Comparison of ENCODE assay signal across 23 cellular contexts in genomic region chr5:133885566-133885965, GRCh38.
DNase-seq lines count a peak whose midpoint lies in the region; ATAC-seq, FAIRE-seq and TF ChIP-seq lines count a peak whose summit lies in the region.
"Had no signal": no experiment of that assay in that cellular context is flagged by ENCODE, and none has a peak within 500 bp of the region (broad histone marks: within the 10 kb centered on the region; RNA-seq: fewer than 3 reads in every experiment).

No MANE protein-coding gene starts in this region.

- H2AK5ac ChIP-seq in neuronal stem cell (ENCODE audit: low read depth, low read length): no peak overlapping the region

- H3K27me3 ChIP-seq in RWPE2 (ENCODE audit: insufficient read depth, poor library complexity, severe bottlenecking) (no peaks in the 10 kb centered on the region), hepatocyte (no peaks in the 10 kb centered on the region), neuronal stem cell (ENCODE audit: control insufficient read depth in 3 of 3, insufficient read depth in 3 of 3, low read depth in 1 of 3, low read length in 3 of 3) (no peaks in the 10 kb centered on the region), upper lobe of right lung (no peaks in the 10 kb centered on the region), small intestine (ENCODE audit: control insufficient read depth in 2 of 2, insufficient read depth in 2 of 2, low read length in 2 of 2) (no peaks in the 10 kb centered on the region)
- H3K27me3 ChIP-seq: MG63 had no signal

- peak; percentile 30 for DNase-seq in RWPE2 (ENCODE audit: low spot score)
- DNase-seq in hepatocyte (ENCODE audit: low spot score): no peak
- DNase-seq in neuronal stem cell (ENCODE audit: low spot score): no peak
- peak; percentile 43 for DNase-seq in upper lobe of right lung
- DNase-seq in stimulated activated naive CD8-positive, alpha-beta T cell treated with anti-CD3 and anti-CD28 coated beads, Interleukin-15, amount 100 ng/mL, for 72 hours: no peak
- DNase-seq in small intestine: no peak
- no peak for DNase-seq in D721Med (ENCODE audit: insufficient read length, low spot score)
- DNase-seq: Calu3, DMS153, DND-41, IMR-90, KG1, MG63, NCI-H1694, NCI-H2029 treated with DMSO at 0.1 percent for 48 hours, NCI-H2227 treated with DMSO at 0.1 percent for 48 hours, NCI-H526 treated with DMSO at 0.1 percent for 48 hours, RPMI8226, SHP77 had no signal

- H2BK120ac ChIP-seq in neuronal stem cell (ENCODE audit: low read depth, low read length): no peak overlapping the region

- no peak overlapping the region for H2AFZ ChIP-seq in hepatocyte
- no peak overlapping the region for H2AFZ ChIP-seq in neuronal stem cell (ENCODE audit: low read length)

- peak overlapping the region; percentile 32 for H3K14ac ChIP-seq in neuronal stem cell (ENCODE audit: low read length)

- H3K9me3 ChIP-seq in RWPE2 (ENCODE audit: severe bottlenecking) (no peaks in the 10 kb centered on the region), hepatocyte (ENCODE audit: low read depth) (no peaks in the 10 kb centered on the region), neuronal stem cell (replicated peaks in 1 of 2; ENCODE audit: control insufficient read depth in 2 of 2, insufficient read depth in 1 of 2, low read depth in 1 of 2, low read length in 2 of 2) (no peaks in the 10 kb centered on the region), upper lobe of right lung (no peaks in the 10 kb centered on the region), small intestine (ENCODE audit: control insufficient read depth, low read depth) (no peaks in the 10 kb centered on the region)
- H3K9me3 ChIP-seq: A549, MG63 had no signal

- H3K4me2 ChIP-seq in hepatocyte (no peak overlapping the region), neuronal stem cell (ENCODE audit: insufficient read depth, low read length, poor library complexity, severe bottlenecking) (no peak overlapping the region)
- H3K4me2 ChIP-seq: A549 had no signal

- H3K4ac ChIP-seq in neuronal stem cell (ENCODE audit: low read length): no peak overlapping the region

- no peak overlapping the region for H2BK12ac ChIP-seq in neuronal stem cell (ENCODE audit: low read length)

- peaks cover 18% of the 10 kb centered on the region for H3K4me1 Mint-ChIP-seq in stimulated activated naive CD8-positive, alpha-beta T cell treated with anti-CD3 and anti-CD28 coated beads, Interleukin-15, amount 100 ng/mL, for 72 hours
- H3K4me1 Mint-ChIP-seq: CD14-positive monocyte had no signal

- H3K4me3 Mint-ChIP-seq in stimulated activated naive CD8-positive, alpha-beta T cell treated with anti-CD3 and anti-CD28 coated beads, Interleukin-15, amount 100 ng/mL, for 72 hours: no peak overlapping the region
- H3K4me3 Mint-ChIP-seq: CD14-positive monocyte had no signal

- H3K23ac ChIP-seq in neuronal stem cell (ENCODE audit: low read depth, low read length, poor library complexity): no peak overlapping the region

- no peaks in the 10 kb centered on the region for H3K79me1 ChIP-seq in neuronal stem cell (ENCODE audit: low read depth, low read length)

- no peak overlapping the region for H4K91ac ChIP-seq in neuronal stem cell (ENCODE audit: low read depth, low read length, poor library complexity)

- no peaks in the 10 kb centered on the region for H3K36me3 ChIP-seq in RWPE2 (ENCODE audit: low read depth)
- H3K36me3 ChIP-seq in hepatocyte (replicated peaks; ENCODE audit: insufficient read depth, low read depth): no peaks in the 10 kb centered on the region
- no peaks in the 10 kb centered on the region for H3K36me3 ChIP-seq in neuronal stem cell (replicated peaks in 1 of 2; ENCODE audit: control insufficient read depth in 2 of 2, insufficient read depth in 2 of 2, low read length in 2 of 2)
- no peaks in the 10 kb centered on the region for H3K36me3 ChIP-seq in upper lobe of right lung
- no peaks in the 10 kb centered on the region for H3K36me3 ChIP-seq in small intestine (ENCODE audit: control insufficient read depth in 2 of 2, insufficient read depth in 2 of 2, low read length in 2 of 2)
- H3K36me3 ChIP-seq: MG63 had no signal

- FAIRE-seq in small intestine (lab: Jason Lieb, UNC): no peak
- no peak for FAIRE-seq in D721Med (lab: Jason Lieb, UNC)
- FAIRE-seq: A549, GM12892, H54 had no signal

- no peaks in the 10 kb centered on the region for H3K79me2 ChIP-seq in hepatocyte

- no peak overlapping the region for H2BK15ac ChIP-seq in neuronal stem cell (ENCODE audit: low read length)

- 94% methylated on average over 4 of the region's 6 CpGs for WGBS in hepatocyte (ENCODE audit: low lambda C conversion rate, missing lambda C conversion rate)
- no CpG with 5 or more reads among the region's 6 CpGs for WGBS in neuronal stem cell (ENCODE audit: extremely low coverage in 2 of 2, insufficient read length in 2 of 2, insufficient replicate concordance in 1 of 2), 2 donors
- WGBS in small intestine, 3 donors: 84 to 88% (median 88%) methylated on average over 6 of the region's 6 CpGs

- no peaks in the 10 kb centered on the region for H4K20me1 ChIP-seq in hepatocyte (ENCODE audit: insufficient read depth, poor library complexity, severe bottlenecking)

- intact Hi-C loops in upper lobe of right lung (cut with DNase I): no loop called here

- TF ChIP-seq CTCF in RWPE2 (IDR thresholded peaks at IDR 0.05; ENCODE audit: poor library complexity, severe bottlenecking) (no peak), hepatocyte (IDR thresholded peaks at IDR 0.05; ENCODE audit: poor library complexity) (no peak), upper lobe of right lung (IDR thresholded peaks at IDR 0.05) (no peak), D721Med (IDR thresholded peaks at IDR 0.05; ENCODE audit: insufficient read depth, missing control alignments) (no peak)

- ATAC-seq in RWPE2 (ENCODE audit: low read depth) (no peak), upper lobe of right lung (no peak)
- ATAC-seq in stimulated activated naive CD8-positive, alpha-beta T cell treated with anti-CD3 and anti-CD28 coated beads, Interleukin-15, amount 100 ng/mL, for 72 hours: no peak
- ATAC-seq: A549 had no signal

- no peaks in the 10 kb centered on the region for H3K9me2 ChIP-seq in hepatocyte (replicated peaks; ENCODE audit: insufficient read depth)

- H3K4me3 ChIP-seq in RWPE2 (ENCODE audit: severe bottlenecking) (no peak overlapping the region), hepatocyte (no peak overlapping the region), neuronal stem cell (ENCODE audit: low read length in 2 of 2) (no peak overlapping the region), upper lobe of right lung (no peak overlapping the region), small intestine (ENCODE audit: low read depth in 1 of 2, low read length in 2 of 2) (no peak overlapping the region)
- H3K4me3 ChIP-seq: A549, MG63 had no signal

- peak overlapping the region in 1 of 2 donors; percentile 67 for H3K27ac Mint-ChIP-seq in stimulated activated naive CD8-positive, alpha-beta T cell treated with anti-CD3 and anti-CD28 coated beads, Interleukin-15, amount 100 ng/mL, for 72 hours
- H3K27ac Mint-ChIP-seq: CD14-positive monocyte had no signal

- H3K18ac ChIP-seq in neuronal stem cell (ENCODE audit: low read length): no peak overlapping the region

- no peaks in the 10 kb centered on the region for H3K9me3 Mint-ChIP-seq in stimulated activated naive CD8-positive, alpha-beta T cell treated with anti-CD3 and anti-CD28 coated beads, Interleukin-15, amount 100 ng/mL, for 72 hours

- H3K27me3 Mint-ChIP-seq in stimulated activated naive CD8-positive, alpha-beta T cell treated with anti-CD3 and anti-CD28 coated beads, Interleukin-15, amount 100 ng/mL, for 72 hours: peaks cover 10% of the 10 kb centered on the region

- H2BK5ac ChIP-seq in neuronal stem cell (ENCODE audit: low read length): no peak overlapping the region

- H3K27ac ChIP-seq in RWPE2 (ENCODE audit: poor library complexity, severe bottlenecking) (no peak overlapping the region), hepatocyte (peak overlapping the region; percentile 65), neuronal stem cell (replicated peaks; ENCODE audit: low read length) (no peak overlapping the region), upper lobe of right lung (no peak overlapping the region), small intestine (ENCODE audit: low read depth in 1 of 2, low read length in 1 of 2) (no peak overlapping the region)
- H3K27ac ChIP-seq: A549 had no signal

- H4K8ac ChIP-seq in neuronal stem cell (ENCODE audit: low read depth, low read length): no peak overlapping the region

- H3K9ac ChIP-seq in neuronal stem cell (ENCODE audit: low read depth, low read length, poor library complexity): no peak overlapping the region

- H3K4me1 ChIP-seq in RWPE2 (ENCODE audit: insufficient read depth, poor library complexity, severe bottlenecking): no peaks in the 10 kb centered on the region
- peaks cover 10% of the 10 kb centered on the region for H3K4me1 ChIP-seq in hepatocyte (ENCODE audit: insufficient read depth)
- H3K4me1 ChIP-seq in neuronal stem cell (ENCODE audit: control insufficient read depth in 2 of 2, insufficient read depth in 1 of 2, low read depth in 1 of 2, low read length in 2 of 2): no peaks in the 10 kb centered on the region
- H3K4me1 ChIP-seq in upper lobe of right lung: no peaks in the 10 kb centered on the region
- H3K4me1 ChIP-seq in small intestine (ENCODE audit: control insufficient read depth in 2 of 2, insufficient read depth in 1 of 2, low read depth in 1 of 2, low read length in 1 of 2): no peaks in the 10 kb centered on the region
- H3K4me1 ChIP-seq: A549 had no signal

Comparison
In these comparisons a context has a peak if more than half of its experiments do, and no peak if none do; other contexts are left out.
1. DNase-seq: peak in RWPE2 (single experiment) and upper lobe of right lung (single experiment); none in hepatocyte (single experiment), neuronal stem cell (single experiment), stimulated activated naive CD8-positive, alpha-beta T cell treated with anti-CD3 and anti-CD28 coated beads, Interleukin-15, amount 100 ng/mL, for 72 hours (0 of 2), small intestine (single experiment) and D721Med (single experiment).